Comparison of ENCODE assay signal across 11 cellular contexts in genomic region chrX:133402042-133402453, GRCh38.
DNase-seq lines count a peak whose midpoint lies in the region; ATAC-seq, FAIRE-seq and TF ChIP-seq lines count a peak whose summit lies in the region.
"Had no signal": no experiment of that assay in that cellular context is flagged by ENCODE, and none has a peak within 500 bp of the region (broad histone marks: within the 10 kb centered on the region; RNA-seq: fewer than 3 reads in every experiment).

No MANE protein-coding gene starts in this region.

- H2AFZ ChIP-seq in DND-41 (ENCODE audit: low read depth, low read length), result no peak overlapping the region

- no peak overlapping the region for H3K4me3 Mint-ChIP-seq in nephron progenitor cell
- H3K4me3 Mint-ChIP-seq: CD4-positive, alpha-beta memory T cell; HFFc6 had no signal

- peaks cover 2% of the 10 kb centered on the region for H3K27me3 Mint-ChIP-seq in nephron progenitor cell (ENCODE audit: low read depth, poor library complexity)

- H3K9me3 Mint-ChIP-seq in nephron progenitor cell, result peaks cover 5% of the 10 kb centered on the region
- H3K9me3 Mint-ChIP-seq: CD4-positive, alpha-beta memory T cell had no signal

- H3K27me3 ChIP-seq in DND-41 (ENCODE audit: insufficient read depth, low read length, poor library complexity), result no peaks in the 10 kb centered on the region

- H3K4me2 ChIP-seq in DND-41 (ENCODE audit: insufficient read depth, low read length), result peak overlapping the region; percentile 41

- ATAC-seq in DND-41 (ENCODE audit: insufficient read depth, low read depth), result peak; percentile 66
- ATAC-seq in GM18867 (IDR thresholded peaks at IDR 0.05; ENCODE audit: unreplicated experiment), result no peak
- ATAC-seq in HG02588 (IDR thresholded peaks at IDR 0.05; ENCODE audit: unreplicated experiment), result no peak

- H3K4me3 ChIP-seq in DND-41 (ENCODE audit: low read depth in 1 of 2, low read length in 2 of 2), result peak overlapping the region in 1 of 2 experiments; percentile 9; a peak in 1 of 4 replicates
- H3K4me3 ChIP-seq: prostate gland had no signal

- peak; percentile 27 for DNase-seq in DND-41
- no peak for DNase-seq in nephron progenitor cell
- no peak for DNase-seq in C1 segment of cervical spinal cord (lab: John Stamatoyannopoulos, UW)
- no peak for DNase-seq in cerebellar cortex (ENCODE audit: low spot score)
- DNase-seq: CD4-positive, alpha-beta memory T cell; HFFc6 had no signal

- no peaks in the 10 kb centered on the region for H3K79me2 ChIP-seq in DND-41 (ENCODE audit: insufficient read depth, low read length)

- H3K36me3 Mint-ChIP-seq in nephron progenitor cell (ENCODE audit: low read depth), result peaks cover 13% of the 10 kb centered on the region
- H3K36me3 Mint-ChIP-seq: CD4-positive, alpha-beta memory T cell had no signal

- TF ChIP-seq CTCF in DND-41 (IDR thresholded peaks at IDR 0.05; ENCODE audit: borderline replicate concordance, extremely low read depth, low read length, poor library complexity, severe bottlenecking) (no peak), nephron progenitor cell (IDR thresholded peaks at IDR 0.05) (no peak)

- H3K4me1 Mint-ChIP-seq in nephron progenitor cell, result peaks cover 17% of the 10 kb centered on the region

- H3K27ac Mint-ChIP-seq in nephron progenitor cell, result peak overlapping the region; percentile 75
- H3K27ac Mint-ChIP-seq: CD4-positive, alpha-beta memory T cell; HFFc6 had no signal

- no peaks in the 10 kb centered on the region for H4K20me1 ChIP-seq in DND-41 (ENCODE audit: insufficient read depth, low read length)

- no peaks in the 10 kb centered on the region for H3K9me3 ChIP-seq in DND-41 (ENCODE audit: insufficient read depth, low read length, severe bottlenecking)
- no peaks in the 10 kb centered on the region for H3K9me3 ChIP-seq in KOPT-K1 (ENCODE audit: insufficient read depth, low read length, poor library complexity, severe bottlenecking)
- H3K9me3 ChIP-seq: prostate gland had no signal

- H3K36me3 ChIP-seq in DND-41 (ENCODE audit: insufficient read depth, low read length), result no peaks in the 10 kb centered on the region
- H3K36me3 ChIP-seq in KOPT-K1 (ENCODE audit: insufficient read depth, low read length), result no peaks in the 10 kb centered on the region
- H3K36me3 ChIP-seq: prostate gland had no signal

- H3K4me1 ChIP-seq in DND-41 (ENCODE audit: insufficient read depth, low read length), result peaks cover 22% of the 10 kb centered on the region
- H3K4me1 ChIP-seq: prostate gland had no signal

- H3K27ac ChIP-seq in DND-41 (ENCODE audit: low read length) (peak overlapping the region; percentile 57), KOPT-K1 (ENCODE audit: low read depth, low read length, poor library complexity, severe bottlenecking) (peak overlapping the region; percentile 20)
- H3K27ac ChIP-seq: prostate gland had no signal

- FAIRE-seq in colon (lab: Jason Lieb, UNC), result peak; percentile 31

- peak overlapping the region; percentile 19; the same call in 1 of the 2 replicates for H3K9ac ChIP-seq in DND-41 (ENCODE audit: low read depth, low read length)
